ENCODE assay signal across 14 cellular contexts in the genomic region with DNA sequence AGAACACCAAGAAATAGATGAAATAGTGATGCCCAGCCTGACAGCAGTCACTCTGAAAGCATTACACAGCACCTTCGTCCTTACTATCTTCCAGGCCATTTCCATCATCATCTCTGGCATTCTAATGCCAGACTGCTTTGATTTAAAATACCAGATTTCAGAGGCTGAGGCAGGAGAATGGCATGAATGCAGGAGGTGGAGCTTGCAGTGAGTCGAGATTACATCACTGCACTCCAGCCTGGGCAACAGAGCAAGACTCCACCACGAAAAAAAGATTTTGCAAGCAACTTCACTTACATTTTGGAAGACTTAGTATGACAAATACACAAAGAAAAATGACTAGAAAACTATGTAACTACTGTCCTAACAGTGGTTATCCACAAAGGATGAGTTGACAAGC.
"Had no signal": no experiment of that assay in that cellular context is flagged by ENCODE, and none has a peak within 500 bp of the region (broad histone marks: within the 10 kb centered on the region; RNA-seq: fewer than 3 reads in every experiment).

No MANE protein-coding gene starts in this region.

- ATAC-seq: activated T-cell treated with anti-CD3 and anti-CD28 coated beads, Interleukin-2, amount 50 U/mL, for 4 hours; heart right ventricle; stimulated activated memory B cell treated with anti-CD40 and anti-IgM and Interleukin-4, amounts not matched to agents 10 μg/mL and 1 μg/mL and 100 μg/mL, for 72 hours had no signal

- DNase-seq: activated CD4-positive, alpha-beta memory T cell treated with anti-CD3 and anti-CD28 coated beads for 36 hours; activated gamma-delta T cell; activated T-cell treated with anti-CD3 and anti-CD28 coated beads, Interleukin-2, amount 50 U/mL, for 4 hours; cerebellar nuclear complex; endodermal cell; heart right ventricle; kidney; mesendoderm; T1000; tibial artery had no signal

- H3K27ac ChIP-seq: heart right ventricle, skin epidermis, tibial artery, VCaP had no signal

- FAIRE-seq: frontal cortex, kidney had no signal

- H3K4me3 ChIP-seq: heart right ventricle, skin epidermis, tibial artery had no signal

- H3K27me3 ChIP-seq: heart right ventricle, tibial artery had no signal

- H3K36me3 ChIP-seq: heart right ventricle, tibial artery had no signal

- H3K4me1 ChIP-seq: heart right ventricle, tibial artery had no signal
